ENCODE assay signal across 14 cellular contexts in genomic region chr2:105510761-105511669, GRCh38.
DNase-seq lines count a peak whose midpoint lies in the region; ATAC-seq, FAIRE-seq and TF ChIP-seq lines count a peak whose summit lies in the region.
"Had no signal": no experiment of that assay in that cellular context is flagged by ENCODE, and none has a peak within 500 bp of the region (broad histone marks: within the 10 kb centered on the region; RNA-seq: fewer than 3 reads in every experiment).

No MANE protein-coding gene starts in this region.

- no peaks in the 10 kb centered on the region for H3K27me3 ChIP-seq in PC-9 (ENCODE audit: insufficient read depth, low read depth)
- no peaks in the 10 kb centered on the region for H3K27me3 ChIP-seq in gastrocnemius medialis
- H3K27me3 ChIP-seq: esophagus squamous epithelium had no signal

- ATAC-seq in gastrocnemius medialis, result peak; percentile 35 to 76
- ATAC-seq: activated T-helper 17 cell treated with anti-CD3 and anti-CD28 coated beads, Interleukin-2, amount 50 U/mL, for 72 hours; naive thymus-derived CD4-positive, alpha-beta T cell had no signal

- no peaks in the 10 kb centered on the region for H3K9me2 ChIP-seq in PC-9 (ENCODE audit: insufficient read depth)

- DNase-seq in H54 (ENCODE audit: insufficient read length, low spot score), result no peak
- DNase-seq in PC-9, result peak; percentile 11 to 71
- DNase-seq in fibroblast of mammary gland (ENCODE audit: low read depth), result peak; percentile 73
- DNase-seq in gastrocnemius medialis, result no peak
- DNase-seq in T1000 (lab: John Stamatoyannopoulos, UW), result no peak
- no peak for DNase-seq in NCI-H187 (lab: John Stamatoyannopoulos, UW)
- no peak for DNase-seq in DMS114 treated with DMSO at 0.1 percent for 48 hours (lab: John Stamatoyannopoulos, UW; ENCODE audit: unreplicated experiment)
- DNase-seq: esophagus squamous epithelium; naive thymus-derived CD4-positive, alpha-beta T cell; NCI-H1105 treated with DMSO at 0.1 percent for 48 hours; NCI-H774 had no signal

- no peaks in the 10 kb centered on the region for H3K9me3 ChIP-seq in PC-9 (ENCODE audit: insufficient read depth, low read depth)
- H3K9me3 ChIP-seq in gastrocnemius medialis, result no peaks in the 10 kb centered on the region
- H3K9me3 ChIP-seq: esophagus squamous epithelium had no signal

- H3K27ac ChIP-seq in PC-9 (peak overlapping the region; percentile 64), gastrocnemius medialis (peak overlapping the region; percentile 46 to 60 (median 54))
- H3K27ac ChIP-seq: esophagus squamous epithelium, skin epidermis had no signal

- H3K79me2 ChIP-seq in PC-9 (ENCODE audit: low read depth), result no peaks in the 10 kb centered on the region

- POLR2A ChIA-PET in PC-9 (lab: Charles Lee; ENCODE audit: unreplicated experiment), result interaction anchor here (0.5 to 0.9 kb wide), 4 partner anchors 63 to 120 kb away, joined by 3 to 14 read pairs (median 10); no protein-coding TSS in a partner anchor

- H3K4me1 ChIP-seq in PC-9 (replicated peaks; ENCODE audit: insufficient read depth) (peaks cover 26% of the 10 kb centered on the region), gastrocnemius medialis (peaks cover 18 to 19% of the 10 kb centered on the region in 2 donors)

- BruUV-seq in PC-9 (replicated peaks; lab: Mats Ljungman, UMichigan), result no TSS peak

- H3K4me3 ChIP-seq in PC-9, result no peak overlapping the region
- H3K4me3 ChIP-seq in fibroblast of mammary gland (ENCODE audit: control insufficient read depth, low read depth, low read length), result no peak overlapping the region
- no peak overlapping the region for H3K4me3 ChIP-seq in gastrocnemius medialis
- H3K4me3 ChIP-seq: esophagus squamous epithelium, skin epidermis had no signal

- H3K4me2 ChIP-seq in PC-9, result peak overlapping the region; percentile 28

- in situ Hi-C loops in gastrocnemius medialis (cut with MboI; ENCODE audit: low sequenced_read_pairs in 4 of 4), result no loop called here

- H4K20me1 ChIP-seq in PC-9 (ENCODE audit: insufficient read depth), result no peaks in the 10 kb centered on the region

- no peak for TF ChIP-seq CTCF in PC-9 (conservative IDR thresholded peaks at IDR 0.05)
- TF ChIP-seq CTCF in fibroblast of mammary gland (conservative IDR thresholded peaks at IDR 0.05; ENCODE audit: control insufficient read depth, insufficient read depth, low read depth, low read length), result no peak
- TF ChIP-seq CTCF in gastrocnemius medialis (IDR thresholded peaks at IDR 0.05 in 4 of 5, conservative IDR thresholded peaks at IDR 0.05 in 1 of 5), result no peak

- TF ChIP-seq POLR2A in H54 (IDR thresholded peaks at IDR 0.05; ENCODE audit: low read depth, low read length), result no peak
- no peak for TF ChIP-seq POLR2A in gastrocnemius medialis (IDR thresholded peaks at IDR 0.05)

- CTCF ChIA-PET in PC-9 (lab: Charles Lee), result interaction anchor here (0.6 kb wide), 1 partner anchor 117 kb away, joined by 4 read pairs; no protein-coding TSS in a partner anchor

- H3F3A ChIP-seq in PC-9 (ENCODE audit: insufficient read depth, low read depth), result peaks cover 18% of the 10 kb centered on the region

- peak; percentile 71 for FAIRE-seq in H54 (lab: Jason Lieb, UNC)
- FAIRE-seq: keratinocyte had no signal

- H2AFZ ChIP-seq in PC-9, result no peak overlapping the region

- intact Hi-C loops in PC-9 (cut with micrococcal nuclease; ENCODE audit: unreplicated experiment) (loop anchor here (2.0 kb wide), 1 partner anchor 56 kb away; no protein-coding TSS in a partner anchor), gastrocnemius medialis (cut with DNase I; ENCODE audit: low total_unique reads) (loop anchor here (10.0 kb wide), 1 partner anchor 56 kb away; no protein-coding TSS in a partner anchor)

- H3K36me3 ChIP-seq in PC-9 (ENCODE audit: low read depth), result no peaks in the 10 kb centered on the region
- no peaks in the 10 kb centered on the region for H3K36me3 ChIP-seq in gastrocnemius medialis
- H3K36me3 ChIP-seq: esophagus squamous epithelium had no signal

Comparison
In these comparisons a context has a peak if more than half of its experiments do, and no peak if none do; other contexts are left out.
1. DNase-seq: peak in PC-9 (2 of 2) and fibroblast of mammary gland (single experiment); none in H54 (single experiment), gastrocnemius medialis (0 of 2), T1000 (single experiment), NCI-H187 (0 of 2) and DMS114 treated with DMSO at 0.1 percent for 48 hours (single experiment).